In the genomic region with DNA sequence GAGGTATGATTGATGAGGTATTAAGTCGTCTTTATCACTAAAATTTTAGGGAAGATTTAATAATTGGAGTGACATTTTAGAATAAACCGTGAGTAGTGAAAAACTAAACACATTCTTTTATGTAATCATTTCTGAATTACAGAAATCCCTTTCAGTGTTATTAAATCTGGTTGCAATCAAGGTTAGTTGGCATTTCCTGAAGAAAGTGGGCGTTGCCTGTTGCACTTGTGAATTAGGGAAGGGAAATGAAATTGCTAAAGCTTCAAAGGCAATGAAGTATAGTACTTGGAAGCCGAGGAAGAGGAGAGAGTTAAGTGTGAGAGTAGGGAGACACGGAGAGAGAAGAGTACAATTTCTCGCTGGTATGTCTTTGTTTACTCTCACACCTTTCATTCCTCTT, we compare ENCODE assay signal across 27 cellular contexts.
"Had no signal": no experiment of that assay in that cellular context is flagged by ENCODE, and none has a peak within 500 bp of the region (broad histone marks: within the 10 kb centered on the region; RNA-seq: fewer than 3 reads in every experiment).

No MANE protein-coding gene starts in this region.

- ATAC-seq: activated CD8-positive, alpha-beta T cell treated with anti-CD3 and anti-CD28 coated beads, Interleukin-2, amount 10 ng/mL, durations not matched to agents 7 days and 5 days; body of pancreas; Panc1; Right ventricle myocardium inferior; SK-N-SH treated with all-trans-retinoic acid at 6 μM for 48 hours; WTC11 had no signal

- DNase-seq: activated CD4-positive, alpha-beta T cell treated with anti-CD3 and anti-CD28 coated beads for 48 hours; activated CD4-positive, alpha-beta T cell treated with anti-CD3 and anti-CD28 coated beads, Interleukin-2, amount 50 U/mL, for 4 hours; activated CD4-positive, CD25-positive, alpha-beta regulatory T cell treated with anti-CD3 and anti-CD28 coated beads, Interleukin-2, amount 50 U/mL, for 72 hours; activated CD8-positive, alpha-beta memory T cell treated with anti-CD3 and anti-CD28 coated beads, Interleukin-2, amount 50 U/mL, for 48 hours; activated CD8-positive, alpha-beta T cell treated with anti-CD3 and anti-CD28 coated beads, Interleukin-2, amount 10 ng/mL, durations not matched to agents 7 days and 5 days; activated naive CD4-positive, alpha-beta T cell treated with anti-CD3 and anti-CD28 coated beads, Interleukin-2, amount 50 U/mL, for 16 hours; activated naive CD8-positive, alpha-beta T cell treated with anti-CD3 and anti-CD28 coated beads, Interleukin-2, amount 10 ng/mL, durations not matched to agents 7 days and 5 days; activated T-cell treated with anti-CD3 and anti-CD28 coated beads, Interleukin-2, amount 50 U/mL, for 1 hour; aorta; body of pancreas; cortex of kidney; NCI-H1048; NCI-H1417; NCI-H1694; NCI-H2029; NCI-H2107; NCI-H2171 treated with DMSO at 0.1 percent for 48 hours; NCI-H446; NCI-H524; NCI-H748 treated with DMSO at 0.1 percent for 48 hours; RPMI8226; SJCRH30; SW 1271 had no signal
